Comparison of ENCODE assay signal across 29 cellular contexts in the genomic region with DNA sequence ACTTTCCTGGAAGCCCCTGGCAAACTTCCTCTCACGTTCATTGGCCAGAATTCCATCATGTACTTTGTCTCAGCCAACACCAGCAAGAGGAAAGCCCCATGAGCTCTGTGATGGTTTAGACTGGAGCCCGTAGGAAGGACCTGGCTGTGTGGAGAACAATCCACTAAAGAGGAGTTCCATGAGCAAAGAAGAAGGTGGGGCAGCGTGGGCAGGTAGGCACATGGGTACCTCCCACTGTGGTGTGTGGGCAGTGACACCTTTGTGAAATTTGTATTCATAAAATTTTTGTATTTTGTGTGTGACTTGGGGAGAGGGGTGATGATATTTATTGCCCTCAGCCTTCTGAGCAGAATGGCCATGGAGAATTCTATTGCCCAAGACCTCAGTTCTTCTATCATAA.
"Had no signal": no experiment of that assay in that cellular context is flagged by ENCODE, and none has a peak within 500 bp of the region (broad histone marks: within the 10 kb centered on the region; RNA-seq: fewer than 3 reads in every experiment).

No MANE protein-coding gene starts in this region.

- DNase-seq: stimulated activated CD4-positive, alpha-beta T cell treated with anti-CD3 and anti-CD28 coated beads, Interleukin-2, amount 100 ng/mL, for 48 hours; stimulated activated CD4-positive, alpha-beta T cell treated with anti-CD3 and anti-CD28 coated beads, Interleukin-4, amount 100 ng/mL, for 1 hour; stimulated activated CD4-positive, alpha-beta T cell treated with anti-CD3 and anti-CD28 coated beads, Interleukin-4, amount 100 ng/mL, for 24 hours; stimulated activated CD4-positive, alpha-beta T cell treated with anti-CD3 and anti-CD28 coated beads, Interleukin-4, amount 100 ng/mL, for 4 hours; stimulated activated CD8-positive, alpha-beta memory T cell treated with anti-CD3 and anti-CD28 coated beads, Interleukin-4, amount 100 ng/mL, for 48 hours; stimulated activated naive B cell treated with anti-CD40 and anti-IgM and Interleukin-4, amounts not matched to agents 10 μg/mL and 1 μg/mL and 100 μg/mL, for 72 hours; stimulated activated naive CD4-positive, alpha-beta T cell; stimulated activated naive CD4-positive, alpha-beta T cell treated with Interleukin-2 at 50 U/mL for 16 hours; stimulated activated naive CD8-positive, alpha-beta T cell treated with anti-CD3 and anti-CD28 coated beads, Interleukin-15, amount 100 ng/mL, for 72 hours; stimulated activated naive CD8-positive, alpha-beta T cell treated with anti-CD3 and anti-CD28 coated beads, Interleukin-15, Interleukin-2, amounts not matched to agents 100 U/mL and 50 U/mL, for 24 hours; stomach; substantia nigra; testis; thyroid gland; tibial artery; transverse colon; trophoblast cell; upper lobe of left lung; upper lobe of right lung; uterus had no signal

- H3K4me3 ChIP-seq: stomach, suprapubic skin, testis, thoracic aorta, thyroid gland, tibial artery, tibial nerve, transverse colon, upper lobe of left lung, upper lobe of right lung, uterus, vagina had no signal

- FAIRE-seq: urothelium cell line had no signal

- H3K4me1 ChIP-seq: stomach, tibial artery, tibial nerve, upper lobe of left lung, upper lobe of right lung, uterus, vagina had no signal

- H3K9me3 ChIP-seq: stomach, suprapubic skin, testis, thoracic aorta, thyroid gland, tibial artery, transverse colon, upper lobe of left lung, upper lobe of right lung, uterus, vagina had no signal

- H3K9me3 Mint-ChIP-seq: stimulated activated effector memory CD8-positive, alpha-beta T cell treated with anti-CD3 and anti-CD28 coated beads, Interleukin-12 subunit alpha, Interleukin-12 subunit beta, amount 100 ng/mL, for 72 hours; stimulated activated memory B cell treated with anti-CD40 and anti-IgM and Interleukin-4, amounts not matched to agents 10 μg/mL and 1 μg/mL and 100 μg/mL, for 72 hours; stimulated activated naive B cell treated with anti-CD40 and anti-IgM and Interleukin-4, amounts not matched to agents 10 μg/mL and 1 μg/mL and 100 μg/mL, for 72 hours; stimulated activated naive CD8-positive, alpha-beta T cell treated with anti-CD3 and anti-CD28 coated beads, Interleukin-15, amount 100 ng/mL, for 72 hours; stimulated activated naive CD8-positive, alpha-beta T cell treated with anti-CD3 and anti-CD28 coated beads, Interleukin-15, Interleukin-2, amounts not matched to agents 100 ng/mL and 50 ng/mL, for 24 hours had no signal

- H3K27ac Mint-ChIP-seq: stimulated activated memory B cell treated with anti-CD40 and anti-IgM and Interleukin-4, amounts not matched to agents 10 μg/mL and 1 μg/mL and 100 μg/mL, for 72 hours; stimulated activated naive CD8-positive, alpha-beta T cell treated with anti-CD3 and anti-CD28 coated beads, Interleukin-15, amount 100 ng/mL, for 72 hours; stimulated activated naive CD8-positive, alpha-beta T cell treated with anti-CD3 and anti-CD28 coated beads, Interleukin-15, Interleukin-2, amounts not matched to agents 100 ng/mL and 50 ng/mL, for 24 hours; type B pancreatic cell had no signal

- H3K27me3 Mint-ChIP-seq: stimulated activated memory B cell treated with anti-CD40 and anti-IgM and Interleukin-4, amounts not matched to agents 10 μg/mL and 1 μg/mL and 100 μg/mL, for 72 hours; stimulated activated naive B cell treated with anti-CD40 and anti-IgM and Interleukin-4, amounts not matched to agents 10 μg/mL and 1 μg/mL and 100 μg/mL, for 72 hours; stimulated activated naive CD8-positive, alpha-beta T cell treated with anti-CD3 and anti-CD28 coated beads, Interleukin-15, amount 100 ng/mL, for 72 hours; stimulated activated naive CD8-positive, alpha-beta T cell treated with anti-CD3 and anti-CD28 coated beads, Interleukin-15, Interleukin-2, amounts not matched to agents 100 ng/mL and 50 ng/mL, for 24 hours; type B pancreatic cell had no signal

- ATAC-seq: stimulated activated effector memory CD8-positive, alpha-beta T cell treated with anti-CD3 and anti-CD28 coated beads, Interleukin-12 subunit alpha, Interleukin-12 subunit beta, amount 100 ng/mL, for 72 hours; stimulated activated memory B cell treated with anti-CD40 and anti-IgM and Interleukin-4, amounts not matched to agents 10 μg/mL and 1 μg/mL and 100 μg/mL, for 72 hours; stimulated activated naive B cell treated with anti-CD40 and anti-IgM and Interleukin-4, amounts not matched to agents 10 μg/mL and 1 μg/mL and 100 μg/mL, for 72 hours; stimulated activated naive CD8-positive, alpha-beta T cell treated with anti-CD3 and anti-CD28 coated beads, Interleukin-15, amount 100 ng/mL, for 72 hours; stimulated activated naive CD8-positive, alpha-beta T cell treated with anti-CD3 and anti-CD28 coated beads, Interleukin-15, Interleukin-2, amounts not matched to agents 100 U/mL and 50 U/mL, for 24 hours; upper lobe of right lung had no signal

- H3K27me3 ChIP-seq: stomach, suprapubic skin, testis, thyroid gland, tibial artery, tibial nerve, transverse colon, upper lobe of left lung, upper lobe of right lung, uterus, vagina had no signal

- H3K4me3 Mint-ChIP-seq: stimulated activated effector memory CD8-positive, alpha-beta T cell treated with anti-CD3 and anti-CD28 coated beads, Interleukin-12 subunit alpha, Interleukin-12 subunit beta, amount 100 ng/mL, for 72 hours; stimulated activated memory B cell treated with anti-CD40 and anti-IgM and Interleukin-4, amounts not matched to agents 10 μg/mL and 1 μg/mL and 100 μg/mL, for 72 hours; stimulated activated naive B cell treated with anti-CD40 and anti-IgM and Interleukin-4, amounts not matched to agents 10 μg/mL and 1 μg/mL and 100 μg/mL, for 72 hours; stimulated activated naive CD8-positive, alpha-beta T cell treated with anti-CD3 and anti-CD28 coated beads, Interleukin-15, amount 100 ng/mL, for 72 hours; stimulated activated naive CD8-positive, alpha-beta T cell treated with anti-CD3 and anti-CD28 coated beads, Interleukin-15, Interleukin-2, amounts not matched to agents 100 ng/mL and 50 ng/mL, for 24 hours; type B pancreatic cell had no signal

- H3K27ac ChIP-seq: stomach, suprapubic skin, testis, thoracic aorta, thyroid gland, tibial artery, tibial nerve, transverse colon, upper lobe of left lung, upper lobe of right lung, uterus, vagina had no signal

- H3K36me3 ChIP-seq: stomach, suprapubic skin, thoracic aorta, thyroid gland, tibial artery, transverse colon, upper lobe of left lung, upper lobe of right lung, uterus, vagina had no signal
